In the genomic region with DNA sequence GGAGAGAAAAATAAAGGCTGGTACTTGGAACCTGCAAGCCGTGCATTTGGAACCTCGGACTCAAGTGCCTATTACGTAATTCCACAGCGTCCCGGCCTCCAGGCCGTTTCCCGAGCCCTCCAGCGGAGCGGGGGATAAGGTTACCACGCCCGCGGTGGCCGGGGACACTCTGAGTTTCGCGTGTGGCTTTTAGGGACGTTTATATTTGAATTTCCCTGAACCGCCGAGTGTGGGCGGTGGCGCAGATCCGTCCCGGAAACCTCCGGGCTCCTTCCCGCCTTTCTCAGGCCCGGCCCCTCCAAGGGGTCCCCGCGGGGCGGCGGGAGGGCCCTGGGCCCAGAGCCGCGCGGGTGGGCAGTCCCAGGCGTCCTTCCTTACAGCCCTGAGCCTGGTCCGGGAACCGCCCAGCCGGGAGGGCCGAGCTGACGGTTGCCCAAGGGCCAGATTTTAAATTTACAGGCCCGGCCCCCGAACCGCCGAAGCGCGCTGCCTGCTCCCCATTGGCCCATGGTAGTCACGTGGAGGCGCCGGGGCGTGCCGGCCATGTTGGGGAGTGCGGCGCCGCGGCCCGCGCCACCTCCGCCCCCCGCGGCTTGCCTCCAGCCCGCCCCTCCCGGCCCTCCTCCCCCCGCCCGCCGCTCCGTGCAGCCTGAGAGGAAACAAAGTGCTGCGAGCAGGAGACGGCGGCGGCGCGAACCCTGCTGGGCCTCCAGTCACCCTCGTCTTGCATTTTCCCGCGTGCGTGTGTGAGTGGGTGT, we compare ENCODE assay signal across 1 cellular context.
A peak's percentile ranks its signal among the peaks of the same experiment; 100 is the strongest.
TF ChIP-seq lines count a peak whose summit lies in the region.

A gene with protein sequence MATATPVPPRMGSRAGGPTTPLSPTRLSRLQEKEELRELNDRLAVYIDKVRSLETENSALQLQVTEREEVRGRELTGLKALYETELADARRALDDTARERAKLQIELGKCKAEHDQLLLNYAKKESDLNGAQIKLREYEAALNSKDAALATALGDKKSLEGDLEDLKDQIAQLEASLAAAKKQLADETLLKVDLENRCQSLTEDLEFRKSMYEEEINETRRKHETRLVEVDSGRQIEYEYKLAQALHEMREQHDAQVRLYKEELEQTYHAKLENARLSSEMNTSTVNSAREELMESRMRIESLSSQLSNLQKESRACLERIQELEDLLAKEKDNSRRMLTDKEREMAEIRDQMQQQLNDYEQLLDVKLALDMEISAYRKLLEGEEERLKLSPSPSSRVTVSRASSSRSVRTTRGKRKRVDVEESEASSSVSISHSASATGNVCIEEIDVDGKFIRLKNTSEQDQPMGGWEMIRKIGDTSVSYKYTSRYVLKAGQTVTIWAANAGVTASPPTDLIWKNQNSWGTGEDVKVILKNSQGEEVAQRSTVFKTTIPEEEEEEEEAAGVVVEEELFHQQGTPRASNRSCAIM (plus strand): TSS at position 638 of the 758 bp plus-strand sequence. CDS start 373 bp downstream, outside the sequence.

TF ChIP-seq in HepG2, 621 proteins besides CTCF, POLR2A, EP300 and RAD21 (continued from another document and continues in another):
- TF ChIP-seq, protein P1, sequence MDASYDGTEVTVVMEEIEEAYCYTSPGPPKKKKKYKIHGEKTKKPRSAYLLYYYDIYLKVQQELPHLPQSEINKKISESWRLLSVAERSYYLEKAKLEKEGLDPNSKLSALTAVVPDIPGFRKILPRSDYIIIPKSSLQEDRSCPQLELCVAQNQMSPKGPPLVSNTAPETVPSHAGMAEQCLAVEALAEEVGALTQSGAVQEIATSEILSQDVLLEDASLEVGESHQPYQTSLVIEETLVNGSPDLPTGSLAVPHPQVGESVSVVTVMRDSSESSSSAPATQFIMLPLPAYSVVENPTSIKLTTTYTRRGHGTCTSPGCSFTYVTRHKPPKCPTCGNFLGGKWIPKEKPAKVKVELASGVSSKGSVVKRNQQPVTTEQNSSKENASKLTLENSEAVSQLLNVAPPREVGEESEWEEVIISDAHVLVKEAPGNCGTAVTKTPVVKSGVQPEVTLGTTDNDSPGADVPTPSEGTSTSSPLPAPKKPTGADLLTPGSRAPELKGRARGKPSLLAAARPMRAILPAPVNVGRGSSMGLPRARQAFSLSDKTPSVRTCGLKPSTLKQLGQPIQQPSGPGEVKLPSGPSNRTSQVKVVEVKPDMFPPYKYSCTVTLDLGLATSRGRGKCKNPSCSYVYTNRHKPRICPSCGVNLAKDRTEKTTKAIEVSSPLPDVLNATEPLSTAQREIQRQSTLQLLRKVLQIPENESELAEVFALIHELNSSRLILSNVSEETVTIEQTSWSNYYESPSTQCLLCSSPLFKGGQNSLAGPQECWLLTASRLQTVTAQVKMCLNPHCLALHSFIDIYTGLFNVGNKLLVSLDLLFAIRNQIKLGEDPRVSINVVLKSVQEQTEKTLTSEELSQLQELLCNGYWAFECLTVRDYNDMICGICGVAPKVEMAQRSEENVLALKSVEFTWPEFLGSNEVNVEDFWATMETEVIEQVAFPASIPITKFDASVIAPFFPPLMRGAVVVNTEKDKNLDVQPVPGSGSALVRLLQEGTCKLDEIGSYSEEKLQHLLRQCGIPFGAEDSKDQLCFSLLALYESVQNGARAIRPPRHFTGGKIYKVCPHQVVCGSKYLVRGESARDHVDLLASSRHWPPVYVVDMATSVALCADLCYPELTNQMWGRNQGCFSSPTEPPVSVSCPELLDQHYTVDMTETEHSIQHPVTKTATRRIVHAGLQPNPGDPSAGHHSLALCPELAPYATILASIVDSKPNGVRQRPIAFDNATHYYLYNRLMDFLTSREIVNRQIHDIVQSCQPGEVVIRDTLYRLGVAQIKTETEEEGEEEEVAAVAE (CRISPR knock-in tag; IDR thresholded peaks at IDR 0.05; ENCODE audit: borderline replicate concordance): no peak
- TF ChIP-seq FOXK1 (CRISPR knock-in tag; IDR thresholded peaks at IDR 0.05; ENCODE audit: borderline replicate concordance, low read depth) (no peak), MIER3 (CRISPR knock-in tag; IDR thresholded peaks at IDR 0.05; ENCODE audit: borderline replicate concordance) (0 out of 2 replicates have a peak, but pooled peaks have one; percentile 19), MYNN (CRISPR knock-in tag; IDR thresholded peaks at IDR 0.05; ENCODE audit: low read depth) (no peak), ZNF460 (CRISPR knock-in tag; IDR thresholded peaks at IDR 0.05; ENCODE audit: borderline replicate concordance) (no peak), FOXK2 (IDR thresholded peaks at IDR 0.05) (no peak), SRSF9 (IDR thresholded peaks at IDR 0.05; ENCODE audit: borderline replicate concordance, insufficient read depth, low read depth, low read length, poor library complexity, severe bottlenecking) (no peak), ZNF335 (CRISPR knock-in tag; IDR thresholded peaks at IDR 0.05) (no peak), NFKBIZ (CRISPR knock-in tag; IDR thresholded peaks at IDR 0.05) (no peak), TCF7L2 (IDR thresholded peaks at IDR 0.05; ENCODE audit: low read depth, low read length) (no peak), RBM22 (optimal IDR thresholded peaks at IDR 0.05; ENCODE audit: low read length) (no peak), ZKSCAN5 (CRISPR knock-in tag; IDR thresholded peaks at IDR 0.05) (no peak), ZNF225 (CRISPR knock-in tag; IDR thresholded peaks at IDR 0.05) (0 out of 2 replicates have a peak, but pooled peaks have one; percentile 1), HNRNPUL1 (IDR thresholded peaks at IDR 0.05; ENCODE audit: low read depth, low read length) (no peak), GABPA (IDR thresholded peaks at IDR 0.05; ENCODE audit: low read depth, low read length) (no peak), GABPA (CRISPR knock-in tag; IDR thresholded peaks at IDR 0.05; ENCODE audit: low read depth) (peak; percentile 45; the same call in 1 of the 2 replicates)
- TF ChIP-seq, protein P2, sequence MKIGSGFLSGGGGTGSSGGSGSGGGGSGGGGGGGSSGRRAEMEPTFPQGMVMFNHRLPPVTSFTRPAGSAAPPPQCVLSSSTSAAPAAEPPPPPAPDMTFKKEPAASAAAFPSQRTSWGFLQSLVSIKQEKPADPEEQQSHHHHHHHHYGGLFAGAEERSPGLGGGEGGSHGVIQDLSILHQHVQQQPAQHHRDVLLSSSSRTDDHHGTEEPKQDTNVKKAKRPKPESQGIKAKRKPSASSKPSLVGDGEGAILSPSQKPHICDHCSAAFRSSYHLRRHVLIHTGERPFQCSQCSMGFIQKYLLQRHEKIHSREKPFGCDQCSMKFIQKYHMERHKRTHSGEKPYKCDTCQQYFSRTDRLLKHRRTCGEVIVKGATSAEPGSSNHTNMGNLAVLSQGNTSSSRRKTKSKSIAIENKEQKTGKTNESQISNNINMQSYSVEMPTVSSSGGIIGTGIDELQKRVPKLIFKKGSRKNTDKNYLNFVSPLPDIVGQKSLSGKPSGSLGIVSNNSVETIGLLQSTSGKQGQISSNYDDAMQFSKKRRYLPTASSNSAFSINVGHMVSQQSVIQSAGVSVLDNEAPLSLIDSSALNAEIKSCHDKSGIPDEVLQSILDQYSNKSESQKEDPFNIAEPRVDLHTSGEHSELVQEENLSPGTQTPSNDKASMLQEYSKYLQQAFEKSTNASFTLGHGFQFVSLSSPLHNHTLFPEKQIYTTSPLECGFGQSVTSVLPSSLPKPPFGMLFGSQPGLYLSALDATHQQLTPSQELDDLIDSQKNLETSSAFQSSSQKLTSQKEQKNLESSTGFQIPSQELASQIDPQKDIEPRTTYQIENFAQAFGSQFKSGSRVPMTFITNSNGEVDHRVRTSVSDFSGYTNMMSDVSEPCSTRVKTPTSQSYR (CRISPR knock-in tag; IDR thresholded peaks at IDR 0.05; ENCODE audit: borderline replicate concordance): no peak
- TF ChIP-seq, protein P3, sequence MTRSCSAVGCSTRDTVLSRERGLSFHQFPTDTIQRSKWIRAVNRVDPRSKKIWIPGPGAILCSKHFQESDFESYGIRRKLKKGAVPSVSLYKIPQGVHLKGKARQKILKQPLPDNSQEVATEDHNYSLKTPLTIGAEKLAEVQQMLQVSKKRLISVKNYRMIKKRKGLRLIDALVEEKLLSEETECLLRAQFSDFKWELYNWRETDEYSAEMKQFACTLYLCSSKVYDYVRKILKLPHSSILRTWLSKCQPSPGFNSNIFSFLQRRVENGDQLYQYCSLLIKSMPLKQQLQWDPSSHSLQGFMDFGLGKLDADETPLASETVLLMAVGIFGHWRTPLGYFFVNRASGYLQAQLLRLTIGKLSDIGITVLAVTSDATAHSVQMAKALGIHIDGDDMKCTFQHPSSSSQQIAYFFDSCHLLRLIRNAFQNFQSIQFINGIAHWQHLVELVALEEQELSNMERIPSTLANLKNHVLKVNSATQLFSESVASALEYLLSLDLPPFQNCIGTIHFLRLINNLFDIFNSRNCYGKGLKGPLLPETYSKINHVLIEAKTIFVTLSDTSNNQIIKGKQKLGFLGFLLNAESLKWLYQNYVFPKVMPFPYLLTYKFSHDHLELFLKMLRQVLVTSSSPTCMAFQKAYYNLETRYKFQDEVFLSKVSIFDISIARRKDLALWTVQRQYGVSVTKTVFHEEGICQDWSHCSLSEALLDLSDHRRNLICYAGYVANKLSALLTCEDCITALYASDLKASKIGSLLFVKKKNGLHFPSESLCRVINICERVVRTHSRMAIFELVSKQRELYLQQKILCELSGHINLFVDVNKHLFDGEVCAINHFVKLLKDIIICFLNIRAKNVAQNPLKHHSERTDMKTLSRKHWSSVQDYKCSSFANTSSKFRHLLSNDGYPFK (CRISPR knock-in tag; IDR thresholded peaks at IDR 0.05; ENCODE audit: borderline replicate concordance): no peak; the same call in 1 of the 2 replicates
- TF ChIP-seq, protein P4, sequence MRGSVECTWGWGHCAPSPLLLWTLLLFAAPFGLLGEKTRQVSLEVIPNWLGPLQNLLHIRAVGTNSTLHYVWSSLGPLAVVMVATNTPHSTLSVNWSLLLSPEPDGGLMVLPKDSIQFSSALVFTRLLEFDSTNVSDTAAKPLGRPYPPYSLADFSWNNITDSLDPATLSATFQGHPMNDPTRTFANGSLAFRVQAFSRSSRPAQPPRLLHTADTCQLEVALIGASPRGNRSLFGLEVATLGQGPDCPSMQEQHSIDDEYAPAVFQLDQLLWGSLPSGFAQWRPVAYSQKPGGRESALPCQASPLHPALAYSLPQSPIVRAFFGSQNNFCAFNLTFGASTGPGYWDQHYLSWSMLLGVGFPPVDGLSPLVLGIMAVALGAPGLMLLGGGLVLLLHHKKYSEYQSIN (CRISPR knock-in tag; IDR thresholded peaks at IDR 0.05; ENCODE audit: borderline replicate concordance): no peak
- TF ChIP-seq, protein P5, sequence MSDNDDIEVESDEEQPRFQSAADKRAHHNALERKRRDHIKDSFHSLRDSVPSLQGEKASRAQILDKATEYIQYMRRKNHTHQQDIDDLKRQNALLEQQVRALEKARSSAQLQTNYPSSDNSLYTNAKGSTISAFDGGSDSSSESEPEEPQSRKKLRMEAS (IDR thresholded peaks at IDR 0.05): peak; percentile 77
- TF ChIP-seq, protein P6, sequence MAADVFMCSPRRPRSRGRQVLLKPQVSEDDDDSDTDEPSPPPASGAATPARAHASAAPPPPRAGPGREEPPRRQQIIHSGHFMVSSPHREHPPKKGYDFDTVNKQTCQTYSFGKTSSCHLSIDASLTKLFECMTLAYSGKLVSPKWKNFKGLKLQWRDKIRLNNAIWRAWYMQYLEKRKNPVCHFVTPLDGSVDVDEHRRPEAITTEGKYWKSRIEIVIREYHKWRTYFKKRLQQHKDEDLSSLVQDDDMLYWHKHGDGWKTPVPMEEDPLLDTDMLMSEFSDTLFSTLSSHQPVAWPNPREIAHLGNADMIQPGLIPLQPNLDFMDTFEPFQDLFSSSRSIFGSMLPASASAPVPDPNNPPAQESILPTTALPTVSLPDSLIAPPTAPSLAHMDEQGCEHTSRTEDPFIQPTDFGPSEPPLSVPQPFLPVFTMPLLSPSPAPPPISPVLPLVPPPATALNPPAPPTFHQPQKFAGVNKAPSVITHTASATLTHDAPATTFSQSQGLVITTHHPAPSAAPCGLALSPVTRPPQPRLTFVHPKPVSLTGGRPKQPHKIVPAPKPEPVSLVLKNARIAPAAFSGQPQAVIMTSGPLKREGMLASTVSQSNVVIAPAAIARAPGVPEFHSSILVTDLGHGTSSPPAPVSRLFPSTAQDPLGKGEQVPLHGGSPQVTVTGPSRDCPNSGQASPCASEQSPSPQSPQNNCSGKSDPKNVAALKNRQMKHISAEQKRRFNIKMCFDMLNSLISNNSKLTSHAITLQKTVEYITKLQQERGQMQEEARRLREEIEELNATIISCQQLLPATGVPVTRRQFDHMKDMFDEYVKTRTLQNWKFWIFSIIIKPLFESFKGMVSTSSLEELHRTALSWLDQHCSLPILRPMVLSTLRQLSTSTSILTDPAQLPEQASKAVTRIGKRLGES (CRISPR knock-in tag; IDR thresholded peaks at IDR 0.05; ENCODE audit: borderline replicate concordance): 0 out of 2 replicates have a peak, but pooled peaks have one; percentile 66
